In the genomic region with DNA sequence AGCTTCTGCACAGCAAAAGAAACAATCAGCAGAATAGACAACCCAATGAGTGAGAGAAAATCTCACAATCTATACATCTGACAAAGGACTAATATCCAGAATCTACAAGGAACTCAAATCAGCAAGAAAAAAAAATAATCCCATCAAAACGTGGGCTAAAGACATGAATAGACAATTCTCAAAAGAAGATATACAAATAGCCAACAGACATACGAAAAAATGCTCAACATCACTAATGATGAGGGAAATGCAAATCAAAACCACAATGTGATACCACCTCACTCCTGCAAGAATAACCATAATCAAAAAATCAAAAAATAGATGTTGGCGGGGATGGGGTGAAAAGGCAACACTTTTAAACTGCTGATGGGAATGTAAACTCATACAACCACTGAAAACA, we compare ENCODE assay signal across 1 cellular context. TPM values are rescaled to one million over a fixed set of nuclear protein-coding genes. Genes with fewer than 3 reads are reported as not detected.
"Had no signal": no experiment of that assay in that cellular context is flagged by ENCODE, and none has a peak within 500 bp of the region (broad histone marks: within the 10 kb centered on the region; RNA-seq: fewer than 3 reads in every experiment).

No MANE protein-coding gene starts in this region.

RNA-seq across cellular contexts. Expression of a gene that starts 10.4 kb away (rescaled TPM):
- polyA plus RNA-seq: SK-N-SH had no signal
